In genomic region chr19:1177322-1178114, GRCh38 we compare ENCODE assay signal across 8 cellular contexts. TPM values are rescaled to one million over a fixed set of nuclear protein-coding genes. Genes with fewer than 3 reads are reported as not detected.
DNase-seq lines count a peak whose midpoint lies in the region; FAIRE-seq and TF ChIP-seq lines count a peak whose summit lies in the region.

No MANE protein-coding gene starts in this region.

- H3K36me3 ChIP-seq in H1 (ENCODE audit: control insufficient read depth in 2 of 4, insufficient read depth in 4 of 4, low read length in 3 of 4) (no peaks in the 10 kb centered on the region), prostate gland (no peaks in the 10 kb centered on the region)

- 88% methylated on average over 25 of the region's 25 CpGs; no CpG with 5 or more reads in 1 of the 2 experiments for WGBS in H1 (ENCODE audit: extremely low coverage in 1 of 2, insufficient coverage in 1 of 2, insufficient read length in 1 of 2, insufficient replicate concordance in 2 of 2, low coverage in 1 of 2, low lambda C conversion rate in 2 of 2, missing lambda C conversion rate in 1 of 2), 2 experiments
- 53% methylated on average over 25 of the region's 25 CpGs for WGBS in prostate gland

- H3K27ac ChIP-seq in H1 (ENCODE audit: low read depth, low read length) (no peak overlapping the region), prostate gland (peak overlapping the region in 1 of 2 donors; percentile 27)

- H4K20me1 ChIP-seq in H1 (replicated peaks in 1 of 2; ENCODE audit: control insufficient read depth in 1 of 2, insufficient read depth in 2 of 2, low read length in 2 of 2) = no peaks in the 10 kb centered on the region

- H3K18ac ChIP-seq in H1 (ENCODE audit: extremely low read depth, low read length) = no peak overlapping the region

- no peak overlapping the region for H4K8ac ChIP-seq in H1 (ENCODE audit: extremely low read depth, insufficient read depth, low read length)

- H3K79me2 ChIP-seq in H1 (ENCODE audit: control insufficient read depth in 1 of 2, insufficient read depth in 2 of 2, low read length in 2 of 2) = peaks cover 0 to 10% of the 10 kb centered on the region in 2 experiments; a peak in 1 of 4 replicates

- no peak overlapping the region for H3K4me2 ChIP-seq in H1 (ENCODE audit: insufficient read depth in 1 of 2, low read depth in 2 of 2, low read length in 2 of 2)

- H3K4me3 ChIP-seq in H1 (ENCODE audit: extremely low read depth in 1 of 4, insufficient read depth in 2 of 4, low read depth in 3 of 4, low read length in 4 of 4) (no peak overlapping the region), prostate gland (no peak overlapping the region)

- no peak overlapping the region for H2AK5ac ChIP-seq in H1 (ENCODE audit: low read depth, low read length)

- H2BK5ac ChIP-seq in H1 (ENCODE audit: low read depth, low read length) = no peak overlapping the region

- TF ChIP-seq RAD21 in H1 (IDR thresholded peaks at IDR 0.05 in 1 of 2, conservative IDR thresholded peaks at IDR 0.05 in 1 of 2; ENCODE audit: low read depth in 2 of 2, low read length in 2 of 2) = peak in 1 of 2 experiments; percentile 34; a peak in 2 of 4 replicates

- H3K9ac ChIP-seq in H1 (replicated peaks in 1 of 4; ENCODE audit: extremely low read depth in 1 of 4, low read depth in 3 of 4, low read length in 3 of 4) = no peak overlapping the region

- peak overlapping the region; percentile 27; the same call in 1 of the 2 replicates for H2BK12ac ChIP-seq in H1 (ENCODE audit: low read depth, low read length)

- TF ChIP-seq EP300 in H1 (IDR thresholded peaks at IDR 0.05; ENCODE audit: borderline replicate concordance in 1 of 2, low read depth in 2 of 2, low read length in 2 of 2) = no peak

- peak overlapping the region; percentile 64 for H2BK120ac ChIP-seq in H1 (replicated peaks; ENCODE audit: low read depth, low read length)

- peaks cover 3% of the 10 kb centered on the region; the same call in 1 of the 2 replicates for H3K79me1 ChIP-seq in H1 (ENCODE audit: low read depth, low read length)

- no peak overlapping the region for H4K5ac ChIP-seq in H1 (ENCODE audit: insufficient read length, low read depth, low read length)

- intact Hi-C loops in prostate gland (cut with DNase I) = no loop called here

- no peak overlapping the region for H3K23ac ChIP-seq in H1 (ENCODE audit: insufficient read length)

- H3K23me2 ChIP-seq in H1 (ENCODE audit: low read depth, low read length) = peaks cover 11% of the 10 kb centered on the region; the same call in 1 of the 2 replicates

- no peak for TF ChIP-seq POLR2A in H1 (IDR thresholded peaks at IDR 0.05; ENCODE audit: control extremely low read depth in 1 of 2, low read depth in 2 of 2, low read length in 2 of 2)
- no peak for TF ChIP-seq POLR2A in prostate gland (IDR thresholded peaks at IDR 0.05)

- H2AFZ ChIP-seq in H1 (ENCODE audit: low read length) = no peak overlapping the region

- H3K9me3 ChIP-seq in H1 (ENCODE audit: insufficient read depth in 2 of 2, low read depth in 1 of 2, low read length in 1 of 2) = no peaks in the 10 kb centered on the region
- no peaks in the 10 kb centered on the region for H3K9me3 ChIP-seq in prostate gland

- H4K91ac ChIP-seq in H1 (replicated peaks; ENCODE audit: insufficient read length, low read length) = peak overlapping the region; percentile 5

- no peak overlapping the region for H3K14ac ChIP-seq in H1 (ENCODE audit: insufficient read length)

- TF ChIP-seq CTCF in H1 (IDR thresholded peaks at IDR 0.05; ENCODE audit: control extremely low read depth in 1 of 3, insufficient read depth in 1 of 3, low read depth in 1 of 3, low read length in 3 of 3) = peak in 2 of 3 experiments; percentile 5 to 12; a peak in 2 of 4 replicates
- TF ChIP-seq CTCF in prostate gland (IDR thresholded peaks at IDR 0.05) = no peak

- H3K27me3 ChIP-seq in H1 (replicated peaks in 1 of 4; ENCODE audit: control insufficient read depth in 3 of 4, extremely low read depth in 1 of 4, insufficient read depth in 3 of 4, low read length in 3 of 4) (no peaks in the 10 kb centered on the region), prostate gland (replicated peaks; ENCODE audit: insufficient read depth) (no peaks in the 10 kb centered on the region)

- H3K4me1 ChIP-seq in H1 (replicated peaks in 1 of 4; ENCODE audit: control insufficient read depth in 3 of 4, insufficient read depth in 4 of 4, low read length in 3 of 4) = peaks cover 3 to 18% (median 10%) of the 10 kb centered on the region in 4 experiments
- H3K4me1 ChIP-seq in prostate gland (replicated peaks) = no peaks in the 10 kb centered on the region

- FAIRE-seq in H1 (lab: Jason Lieb, UNC) = no peak

- H2BK20ac ChIP-seq in H1 (ENCODE audit: low read length) = no peak overlapping the region

- no peak overlapping the region for H3K56ac ChIP-seq in H1 (replicated peaks; ENCODE audit: insufficient read length, low read depth, low read length)

- CTCF ChIA-PET in H1 (lab: Charles Lee; ENCODE audit: partially characterized antibody) = interaction anchor here (0.6 to 2.9 kb wide), 8 partner anchors 22 to 65 kb away, joined by 3 to 11 read pairs (median 3); no protein-coding TSS in a partner anchor

- POLR2A ChIA-PET in H1 (lab: Charles Lee; ENCODE audit: partially characterized antibody) = interaction anchor here (0.8 to 1.9 kb wide), 4 partner anchors 26 to 92 kb away, joined by 3 to 6 read pairs (median 4); partner anchors contain the start of genes CIRBP and GPX4

- no peak overlapping the region for H2BK15ac ChIP-seq in H1 (ENCODE audit: low read length)

- no peak overlapping the region for H3K4ac ChIP-seq in H1 (replicated peaks; ENCODE audit: insufficient read length, low read depth, low read length)

- DNase-seq in Daoy (ENCODE audit: low read depth) (peak; percentile 98), NOMO-1 (lab: John Stamatoyannopoulos, UW; ENCODE audit: unreplicated experiment in 2 of 2) (peak; percentile 52 to 72), H1 (ENCODE audit: low read depth in 1 of 2, low spot score in 2 of 2) (no peak), pulmonary artery endothelial cell (ENCODE audit: low read depth, low spot score) (peak; percentile 70), midbrain (lab: John Stamatoyannopoulos, UW) (no peak), HUDEP-2 (lab: John Stamatoyannopoulos, UW; ENCODE audit: unreplicated experiment in 76 of 76) (no peak), COLO829 (ENCODE audit: low spot score) (no peak), prostate gland (ENCODE audit: low spot score) (no peak)

TF ChIP-seq in H1, 55 proteins besides CTCF, POLR2A, EP300 and RAD21:
- TF ChIP-seq RFX5 (IDR thresholded peaks at IDR 0.05; ENCODE audit: borderline replicate concordance, low read depth, low read length) (no peak), KDM1A (IDR thresholded peaks at IDR 0.05; ENCODE audit: borderline replicate concordance, low read length) (peak; percentile 70; the same call in 1 of the 2 replicates), HDAC2 (IDR thresholded peaks at IDR 0.05; ENCODE audit: borderline replicate concordance in 1 of 2, low read depth in 2 of 2, low read length in 2 of 2) (0 out of 4 replicates have a peak, but pooled peaks of 1 of the 2 experiments have one; percentile 67)

RNA-seq across cellular contexts. Expression of gene SBNO2, which starts 3.5 kb away (rescaled TPM):
- 28.1 and 37.7 TPM in 2 replicates for total RNA-seq in Daoy (2014; rRNA removed; shearing (Covaris generic))
- 31.4 and 37.4 TPM in 2 replicates for total RNA-seq in H1 (2021; fragmentation: NEBNext Ultra II Directional; extraction: Animal tissue kit (Norgen Biotek cat#: 25700))
- polyA plus RNA-seq in H1 (2011; rRNA removed) = 12.2 and 21.3 TPM in 2 replicates
- 12.8 TPM for polyA plus RNA-seq in H1 (2011; cell fraction: cytosol; rRNA removed)
- polyA plus RNA-seq in H1 (2011; cell fraction: nucleus; rRNA removed) = 67.3 TPM
- polyA plus RNA-seq in H1 (2012, experiment 1 of 2) = 21.4 to 33.6 TPM (median 24.5 TPM) in 4 replicates
- 13.6 TPM for polyA plus RNA-seq in H1 (2012, experiment 2 of 2)
- 16.0 TPM for polyA plus RNA-seq in H1 (2013, experiment 1 of 2)
- polyA plus RNA-seq in H1 (2013, experiment 2 of 2) = 14.4 TPM
- 10.0 and 10.6 TPM in 2 replicates for polyA minus RNA-seq in H1 (2011; rRNA and poly(A)+ RNA removed)
- 23.1 TPM for polyA minus RNA-seq in H1 (2011; cell fraction: cytosol; rRNA and poly(A)+ RNA removed)
- polyA minus RNA-seq in H1 (2011; cell fraction: nucleus; rRNA and poly(A)+ RNA removed) = 23.4 TPM
- total RNA-seq in pulmonary artery endothelial cell = 30.4 and 55.0 TPM in 2 replicates
- 10 to 100 TPM; 32.5 to 79.9 TPM for total RNA-seq in prostate gland

RNA-seq across cellular contexts. Expression of gene STK11, which starts 28.1 kb away (rescaled TPM):
- total RNA-seq in Daoy (2014; rRNA removed; shearing (Covaris generic)) = 72.7 and 83.5 TPM in 2 replicates
- total RNA-seq in H1 (2021; fragmentation: NEBNext Ultra II Directional; extraction: Animal tissue kit (Norgen Biotek cat#: 25700)) = 70.7 and 75.2 TPM in 2 replicates
- polyA plus RNA-seq in H1 (2011; rRNA removed) = 45.3 and 71.0 TPM in 2 replicates
- polyA plus RNA-seq in H1 (2011; cell fraction: cytosol; rRNA removed) = 71.1 TPM
- polyA plus RNA-seq in H1 (2011; cell fraction: nucleus; rRNA removed) = 143 TPM
- 58.3 to 76.3 TPM (median 64.8 TPM) in 4 replicates for polyA plus RNA-seq in H1 (2012, experiment 1 of 2)
- polyA plus RNA-seq in H1 (2012, experiment 2 of 2) = 55.4 TPM
- 44.0 TPM for polyA plus RNA-seq in H1 (2013, experiment 1 of 2)
- polyA plus RNA-seq in H1 (2013, experiment 2 of 2) = 41.8 TPM
- 22.4 and 26.9 TPM in 2 replicates for polyA minus RNA-seq in H1 (2011; rRNA and poly(A)+ RNA removed)
- 44.5 TPM for polyA minus RNA-seq in H1 (2011; cell fraction: cytosol; rRNA and poly(A)+ RNA removed)
- polyA minus RNA-seq in H1 (2011; cell fraction: nucleus; rRNA and poly(A)+ RNA removed) = 46.0 TPM
- total RNA-seq in pulmonary artery endothelial cell (100 and 131 TPM in 2 replicates), prostate gland (100 to 1,000 TPM in 1 of 2 donors, 10 to 100 TPM in 1; 75.1 to 157 TPM)

Comparison
In these comparisons a context has a peak if more than half of its experiments do, and no peak if none do; other contexts are left out.
1. DNase-seq: peak in Daoy (single experiment), NOMO-1 (2 of 2) and pulmonary artery endothelial cell (single experiment); none in H1 (0 of 2), midbrain (single experiment), HUDEP-2 (0 of 76), COLO829 (single experiment) and prostate gland (single experiment).
2. CTCF ChIP-seq: peak in H1 (2 of 3); none in prostate gland (0 of 4).